14 cellular contexts compared by ENCODE assay signal in the genomic region with DNA sequence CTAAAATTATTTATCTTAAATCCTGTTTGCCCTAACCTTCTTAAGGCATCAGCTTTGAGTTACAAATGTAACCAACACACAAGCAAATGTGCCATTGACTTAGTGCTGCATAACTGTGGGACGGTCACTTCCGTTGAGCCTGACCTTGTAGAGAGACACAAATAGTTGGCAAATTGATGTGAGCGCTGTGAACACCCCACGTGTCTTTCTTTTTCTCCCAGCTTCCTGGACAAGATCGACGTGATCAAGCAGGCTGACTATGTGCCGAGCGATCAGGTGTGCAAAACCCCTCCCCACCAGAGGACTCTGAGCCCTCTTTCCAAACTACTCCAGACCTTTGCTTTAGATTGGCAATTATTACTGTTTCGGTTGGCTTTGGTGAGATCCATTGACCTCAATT. TPM values are rescaled to one million over a fixed set of nuclear protein-coding genes. Genes with fewer than 3 reads are reported as not detected.
A peak's percentile ranks its signal among the peaks of the same experiment; 100 is the strongest.
DNase-seq lines count a peak whose midpoint lies in the region; ATAC-seq, FAIRE-seq and TF ChIP-seq lines count a peak whose summit lies in the region.
"Had no signal": no experiment of that assay in that cellular context is flagged by ENCODE, and none has a peak within 500 bp of the region (broad histone marks: within the 10 kb centered on the region; RNA-seq: fewer than 3 reads in every experiment).

No MANE protein-coding gene starts in this region.

- H3K4me3 Mint-ChIP-seq in stimulated activated naive B cell treated with anti-CD40 and anti-IgM and Interleukin-4, amounts not matched to agents 10 μg/mL and 1 μg/mL and 100 μg/mL, for 72 hours, result no peak overlapping the region

- H3K4me3 ChIP-seq in OCI-LY3 (ENCODE audit: low read length) (no peak overlapping the region), right atrium auricular region (no peak overlapping the region)
- H3K4me3 ChIP-seq: pancreas had no signal

- H3K79me2 ChIP-seq in OCI-LY3 (ENCODE audit: low read length), result peaks cover 28% of the 10 kb centered on the region

- H3K9me3 ChIP-seq in OCI-LY3 (ENCODE audit: insufficient read depth, low read length), result no peaks in the 10 kb centered on the region
- H3K9me3 ChIP-seq in right atrium auricular region, result no peaks in the 10 kb centered on the region
- H3K9me3 ChIP-seq: pancreas had no signal

- peaks cover 45% of the 10 kb centered on the region for H3K4me1 ChIP-seq in OCI-LY3 (ENCODE audit: low read length)
- peaks cover 0 to 37% of the 10 kb centered on the region in 2 donors for H3K4me1 ChIP-seq in right atrium auricular region

- H3K9ac ChIP-seq in OCI-LY3 (ENCODE audit: low read length), result no peak overlapping the region

- H3K9me3 Mint-ChIP-seq in stimulated activated naive B cell treated with anti-CD40 and anti-IgM and Interleukin-4, amounts not matched to agents 10 μg/mL and 1 μg/mL and 100 μg/mL, for 72 hours, result no peaks in the 10 kb centered on the region
- H3K9me3 Mint-ChIP-seq: CD8-positive, alpha-beta memory T cell had no signal

- peaks cover 30 to 75% of the 10 kb centered on the region in 2 donors for H3K4me1 Mint-ChIP-seq in stimulated activated naive B cell treated with anti-CD40 and anti-IgM and Interleukin-4, amounts not matched to agents 10 μg/mL and 1 μg/mL and 100 μg/mL, for 72 hours

- TF ChIP-seq CTCF in OCI-LY3 (IDR thresholded peaks at IDR 0.05; ENCODE audit: low read depth, low read length) (no peak), right atrium auricular region (IDR thresholded peaks at IDR 0.05) (no peak), D721Med (IDR thresholded peaks at IDR 0.05; ENCODE audit: insufficient read depth, missing control alignments) (no peak)

- H3K27me3 Mint-ChIP-seq in stimulated activated naive B cell treated with anti-CD40 and anti-IgM and Interleukin-4, amounts not matched to agents 10 μg/mL and 1 μg/mL and 100 μg/mL, for 72 hours, result no peaks in the 10 kb centered on the region

- H3K27me3 ChIP-seq in OCI-LY3 (ENCODE audit: low read depth, low read length), result no peaks in the 10 kb centered on the region
- H3K27me3 ChIP-seq in right atrium auricular region, result no peaks in the 10 kb centered on the region
- H3K27me3 ChIP-seq: pancreas had no signal

- H3K36me3 Mint-ChIP-seq in stimulated activated naive B cell treated with anti-CD40 and anti-IgM and Interleukin-4, amounts not matched to agents 10 μg/mL and 1 μg/mL and 100 μg/mL, for 72 hours, result peaks cover 57 to 79% of the 10 kb centered on the region in 2 donors

- no peak for ATAC-seq in stimulated activated naive B cell treated with anti-CD40 and anti-IgM and Interleukin-4, amounts not matched to agents 10 μg/mL and 1 μg/mL and 100 μg/mL, for 72 hours (replicated peaks)
- ATAC-seq: esophagus mucosa, pancreas had no signal

- H3K4me2 ChIP-seq in OCI-LY3 (ENCODE audit: low read length), result peak overlapping the region; percentile 88; the same call in 1 of the 2 replicates

- H4K20me1 ChIP-seq in OCI-LY3 (ENCODE audit: insufficient read depth, low read length), result peaks cover 4% of the 10 kb centered on the region; the same call in 1 of the 2 replicates

- no peak for DNase-seq in GM12892 (ENCODE audit: insufficient read length)
- no peak for DNase-seq in right atrium auricular region (ENCODE audit: low spot score)
- DNase-seq in stimulated activated naive B cell treated with anti-CD40 and anti-IgM and Interleukin-4, amounts not matched to agents 10 μg/mL and 1 μg/mL and 100 μg/mL, for 72 hours, result no peak
- DNase-seq in RPMI8226, result no peak
- DNase-seq in NCI-H526 (lab: John Stamatoyannopoulos, UW), result no peak
- no peak for DNase-seq in D721Med (ENCODE audit: insufficient read length, low spot score)
- DNase-seq: activated naive CD4-positive, alpha-beta T cell treated with Interleukin-2 at 50 U/mL for 16 hours; CD8-positive, alpha-beta memory T cell; stimulated activated CD8-positive, alpha-beta memory T cell treated with anti-CD3 and anti-CD28 coated beads, Interleukin-4, amount 100 ng/mL, for 48 hours had no signal

- H2AFZ ChIP-seq in OCI-LY3 (ENCODE audit: low read depth, low read length), result no peak overlapping the region

- H3K27ac ChIP-seq in OCI-LY3 (ENCODE audit: low read length) (peak overlapping the region; percentile 92), right atrium auricular region (peak overlapping the region; percentile 83 to 94)

- 0 out of 2 replicates have a peak, but pooled peaks have one; percentile 39 for TF ChIP-seq POLR2A in GM12892 (IDR thresholded peaks at IDR 0.05; ENCODE audit: low read depth, low read length)

- H3K36me3 ChIP-seq in OCI-LY3 (replicated peaks; ENCODE audit: low read depth, low read length), result peaks cover 72% of the 10 kb centered on the region
- peaks cover 73% of the 10 kb centered on the region for H3K36me3 ChIP-seq in right atrium auricular region

- no peak for FAIRE-seq in GM12892 (lab: Jason Lieb, UNC)
- no peak for FAIRE-seq in D721Med (lab: Jason Lieb, UNC)
- FAIRE-seq: pancreas had no signal

- peak overlapping the region; percentile 25 for H3K27ac Mint-ChIP-seq in stimulated activated naive B cell treated with anti-CD40 and anti-IgM and Interleukin-4, amounts not matched to agents 10 μg/mL and 1 μg/mL and 100 μg/mL, for 72 hours

RNA-seq across cellular contexts. Expression of gene GNAS, which starts 56.4 kb away (rescaled TPM):
- polyA plus RNA-seq in GM12892 (2012; ENCODE audit: missing spikeins), result 586 TPM
- 1,000 to 10,000 TPM; 1,032 to 1,202 TPM for total RNA-seq in right atrium auricular region

RNA-seq across cellular contexts. Expression of gene GNAS-AS1, which starts 58.2 kb away (rescaled TPM):
- polyA plus RNA-seq in GM12892 (2012; ENCODE audit: missing spikeins), result 0.59 TPM
- not detected for total RNA-seq in right atrium auricular region
- total RNA-seq: G401, lung microvascular endothelial cell had no signal
- polyA plus RNA-seq: CD8-positive, alpha-beta memory T cell had no signal
